In the genomic region with DNA sequence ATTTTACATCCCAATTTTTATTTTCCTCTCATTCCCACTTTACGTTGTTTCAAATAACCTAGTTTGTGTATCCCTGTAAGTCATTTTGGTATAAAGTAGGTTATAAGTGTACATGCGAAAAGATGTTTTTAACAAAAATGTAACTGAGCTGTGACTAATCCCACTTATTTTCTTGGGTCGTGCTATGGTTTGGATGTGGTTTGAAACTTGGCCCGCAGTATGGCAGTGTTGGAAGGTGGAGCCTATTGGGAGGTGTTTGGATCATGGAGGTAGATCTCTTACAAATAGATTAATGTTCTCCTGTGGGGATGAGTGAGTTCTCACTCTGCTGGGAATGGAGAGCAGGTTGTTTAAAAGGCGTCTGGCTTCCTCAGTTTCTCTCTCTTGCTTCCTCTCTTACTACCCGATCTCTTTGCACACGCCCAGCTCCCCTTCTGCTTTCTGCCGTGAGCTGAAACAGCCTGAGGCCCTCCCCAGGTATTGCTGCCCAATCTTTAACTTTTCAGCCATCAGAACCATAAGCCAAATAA, we compare ENCODE assay signal across 9 cellular contexts. TPM values are rescaled to one million over a fixed set of nuclear protein-coding genes. Genes with fewer than 3 reads are reported as not detected.
DNase-seq lines count a peak whose midpoint lies in the region; ATAC-seq and TF ChIP-seq lines count a peak whose summit lies in the region.
"Had no signal": no experiment of that assay in that cellular context is flagged by ENCODE, and none has a peak within 500 bp of the region (broad histone marks: within the 10 kb centered on the region; RNA-seq: fewer than 3 reads in every experiment).

No MANE protein-coding gene starts in this region.

- CTCF ChIA-PET in WTC11 (lab: Charles Lee), result interaction anchor here (1.4 to 1.9 kb wide), 2 partner anchors 79 to 121 kb away, joined by 5 to 12 read pairs; a partner anchor contains a TSS
- CTCF ChIA-PET in HEK293T (lab: Yijun Ruan, JAX), result interaction anchor here (0.5 kb wide), 1 partner anchor 378 kb away, joined by 3 read pairs; no protein-coding TSS in a partner anchor

- POLR2A ChIA-PET in WTC11 (lab: Charles Lee), result interaction anchor here (0.6 to 1.6 kb wide), 3 partner anchors 9 to 54 kb away, joined by 3 to 4 read pairs (median 3); no protein-coding TSS in a partner anchor
- POLR2A ChIA-PET in HEK293T (lab: Yijun Ruan, JAX), result interaction anchor here (1.1 to 1.9 kb wide), 3 partner anchors 11 to 275 kb away, joined by 3 to 7 read pairs (median 5); a partner anchor contains a TSS

- DNase-seq in WTC11 (ENCODE audit: low spot score), result no peak
- DNase-seq in immature natural killer cell, result no peak
- DNase-seq in HEK293T (ENCODE audit: extremely low spot score), result no peak
- no peak for DNase-seq in NCI-H226
- DNase-seq: brain microvascular endothelial cell had no signal

- H3K27ac Mint-ChIP-seq in WTC11 (peak overlapping the region; percentile 99), immature natural killer cell (peak overlapping the region; percentile 88 to 96 (median 96))

- no peak for ATAC-seq in WTC11
- ATAC-seq in GM18909 (IDR thresholded peaks at IDR 0.05; ENCODE audit: poor library complexity, unreplicated experiment), result no peak
- ATAC-seq in GM21576 (IDR thresholded peaks at IDR 0.05; ENCODE audit: unreplicated experiment), result no peak

- peak overlapping the region; percentile 88 for H3K4me3 Mint-ChIP-seq in WTC11
- peak overlapping the region; percentile 94 to 98 (median 97) for H3K4me3 Mint-ChIP-seq in immature natural killer cell

- H3K9me3 Mint-ChIP-seq in WTC11, result no peaks in the 10 kb centered on the region
- no peaks in the 10 kb centered on the region for H3K9me3 Mint-ChIP-seq in immature natural killer cell

- peak overlapping the region; percentile 51 for H3K4me3 ChIP-seq in GM12875 (ENCODE audit: low read depth, low read length)

- H3K4me1 Mint-ChIP-seq in WTC11 (peaks cover 58% of the 10 kb centered on the region), immature natural killer cell (peaks cover 29 to 39% of the 10 kb centered on the region in 2 donors)

- H3K27ac ChIP-seq in 22Rv1, result peak overlapping the region; percentile 99
- H3K27ac ChIP-seq: brain microvascular endothelial cell had no signal

- peaks cover 56% of the 10 kb centered on the region for H3K36me3 Mint-ChIP-seq in WTC11
- peaks cover 7 to 11% (median 10%) of the 10 kb centered on the region in 3 donors for H3K36me3 Mint-ChIP-seq in immature natural killer cell

- H3K27me3 Mint-ChIP-seq in WTC11 (ENCODE audit: low read depth) (no peaks in the 10 kb centered on the region), immature natural killer cell (ENCODE audit: low read depth in 3 of 3) (peaks cover 10 to 15% (median 14%) of the 10 kb centered on the region in 3 donors)

- TF ChIP-seq CTCF in 22Rv1 (IDR thresholded peaks at IDR 0.05), result no peak
- no peak for TF ChIP-seq CTCF in GM12875 (IDR thresholded peaks at IDR 0.05; ENCODE audit: borderline replicate concordance, insufficient read depth, low read depth, low read length)
- no peak for TF ChIP-seq CTCF in WTC11 (IDR thresholded peaks at IDR 0.05)

TF ChIP-seq in WTC11, 78 proteins besides CTCF, POLR2A, EP300 and RAD21 (continues in another document):
- TF ChIP-seq, protein P1, sequence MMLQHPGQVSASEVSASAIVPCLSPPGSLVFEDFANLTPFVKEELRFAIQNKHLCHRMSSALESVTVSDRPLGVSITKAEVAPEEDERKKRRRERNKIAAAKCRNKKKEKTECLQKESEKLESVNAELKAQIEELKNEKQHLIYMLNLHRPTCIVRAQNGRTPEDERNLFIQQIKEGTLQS (CRISPR knock-in tag; conservative IDR thresholded peaks at IDR 0.05), result no peak
- TF ChIP-seq, protein P2, sequence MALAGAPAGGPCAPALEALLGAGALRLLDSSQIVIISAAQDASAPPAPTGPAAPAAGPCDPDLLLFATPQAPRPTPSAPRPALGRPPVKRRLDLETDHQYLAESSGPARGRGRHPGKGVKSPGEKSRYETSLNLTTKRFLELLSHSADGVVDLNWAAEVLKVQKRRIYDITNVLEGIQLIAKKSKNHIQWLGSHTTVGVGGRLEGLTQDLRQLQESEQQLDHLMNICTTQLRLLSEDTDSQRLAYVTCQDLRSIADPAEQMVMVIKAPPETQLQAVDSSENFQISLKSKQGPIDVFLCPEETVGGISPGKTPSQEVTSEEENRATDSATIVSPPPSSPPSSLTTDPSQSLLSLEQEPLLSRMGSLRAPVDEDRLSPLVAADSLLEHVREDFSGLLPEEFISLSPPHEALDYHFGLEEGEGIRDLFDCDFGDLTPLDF (CRISPR knock-in tag; IDR thresholded peaks at IDR 0.05), result no peak
- no peak for TF ChIP-seq ZNF232 (CRISPR knock-in tag; IDR thresholded peaks at IDR 0.05)
- TF ChIP-seq, protein P3, sequence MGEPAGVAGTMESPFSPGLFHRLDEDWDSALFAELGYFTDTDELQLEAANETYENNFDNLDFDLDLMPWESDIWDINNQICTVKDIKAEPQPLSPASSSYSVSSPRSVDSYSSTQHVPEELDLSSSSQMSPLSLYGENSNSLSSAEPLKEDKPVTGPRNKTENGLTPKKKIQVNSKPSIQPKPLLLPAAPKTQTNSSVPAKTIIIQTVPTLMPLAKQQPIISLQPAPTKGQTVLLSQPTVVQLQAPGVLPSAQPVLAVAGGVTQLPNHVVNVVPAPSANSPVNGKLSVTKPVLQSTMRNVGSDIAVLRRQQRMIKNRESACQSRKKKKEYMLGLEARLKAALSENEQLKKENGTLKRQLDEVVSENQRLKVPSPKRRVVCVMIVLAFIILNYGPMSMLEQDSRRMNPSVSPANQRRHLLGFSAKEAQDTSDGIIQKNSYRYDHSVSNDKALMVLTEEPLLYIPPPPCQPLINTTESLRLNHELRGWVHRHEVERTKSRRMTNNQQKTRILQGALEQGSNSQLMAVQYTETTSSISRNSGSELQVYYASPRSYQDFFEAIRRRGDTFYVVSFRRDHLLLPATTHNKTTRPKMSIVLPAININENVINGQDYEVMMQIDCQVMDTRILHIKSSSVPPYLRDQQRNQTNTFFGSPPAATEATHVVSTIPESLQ (CRISPR knock-in tag; IDR thresholded peaks at IDR 0.05), result no peak

TF ChIP-seq in HEK293T, 16 proteins besides CTCF, POLR2A, EP300 and RAD21:
- TF ChIP-seq ELF4 (IDR thresholded peaks at IDR 0.05) (no peak), BHLHE40 (IDR thresholded peaks at IDR 0.05; ENCODE audit: borderline replicate concordance) (no peak), ZNF384 (IDR thresholded peaks at IDR 0.05) (no peak), SUZ12 (IDR thresholded peaks at IDR 0.05) (no peak), SP1 (IDR thresholded peaks at IDR 0.05) (no peak), TARDBP (IDR thresholded peaks at IDR 0.05) (no peak), FOXA1 (IDR thresholded peaks at IDR 0.05) (no peak), LEF1 (IDR thresholded peaks at IDR 0.05; ENCODE audit: borderline replicate concordance) (no peak), FOXK2 (IDR thresholded peaks at IDR 0.05) (no peak), HDGF (IDR thresholded peaks at IDR 0.05; ENCODE audit: borderline replicate concordance) (no peak)

RNA-seq across cellular contexts. Expression of a gene that starts 7.2 kb away (rescaled TPM):
- total RNA-seq in WTC11 (2021), result 1,103 to 1,198 TPM (median 1,179 TPM) in 3 replicates
- polyA plus RNA-seq in immature natural killer cell, result 1,000 to 10,000 TPM; 1,341 to 3,208 (median 1,820) TPM

RNA-seq across cellular contexts. Expression of a gene that starts 7.3 kb away (rescaled TPM):
- 5.6 to 8.0 TPM (median 7.8 TPM) in 3 replicates for total RNA-seq in WTC11 (2021)
- polyA plus RNA-seq in immature natural killer cell, result under 1 TPM; 0.48 to 0.97 (median 0.55) TPM
